In genomic region chr12:31736472-31736871, GRCh38 we compare ENCODE assay signal across 9 cellular contexts. TPM values are rescaled to one million over a fixed set of nuclear protein-coding genes. Genes with fewer than 3 reads are reported as not detected.
A peak's percentile ranks its signal among the peaks of the same experiment; 100 is the strongest.
DNase-seq lines count a peak whose midpoint lies in the region; ATAC-seq, FAIRE-seq and TF ChIP-seq lines count a peak whose summit lies in the region.
"Had no signal": no experiment of that assay in that cellular context is flagged by ENCODE, and none has a peak within 500 bp of the region (broad histone marks: within the 10 kb centered on the region; RNA-seq: fewer than 3 reads in every experiment).

No MANE protein-coding gene starts in this region.

- H3K36me3 ChIP-seq in heart left ventricle, result no peaks in the 10 kb centered on the region

- FAIRE-seq in RCC 7860 (lab: Jason Lieb, UNC), result peak; percentile 54
- FAIRE-seq: colon had no signal

- H3K27me3 ChIP-seq in heart left ventricle, result no peaks in the 10 kb centered on the region

- H3K4me3 ChIP-seq in heart left ventricle, result no peak overlapping the region

- peaks cover 27% of the 10 kb centered on the region for H3K4me1 Mint-ChIP-seq in activated naive CD8-positive, alpha-beta T cell treated with anti-CD3 and anti-CD28 coated beads, Interleukin-2, amount 10 ng/mL, durations not matched to agents 7 days and 5 days

- peak overlapping the region in 1 of 12 donors; percentile 4 for H3K27ac ChIP-seq in heart left ventricle

- intact Hi-C loops in heart left ventricle (cut with DNase I), result loop anchor here in 2 of 10 donors (10.0 kb wide), 2 partner anchors 138 to 228 kb away; no protein-coding TSS in a partner anchor

- H3K27ac Mint-ChIP-seq in activated naive CD8-positive, alpha-beta T cell treated with anti-CD3 and anti-CD28 coated beads, Interleukin-2, amount 10 ng/mL, durations not matched to agents 7 days and 5 days, result no peak overlapping the region

- TF ChIP-seq POLR2A in heart left ventricle (IDR thresholded peaks at IDR 0.05), result no peak

- H3K4me1 ChIP-seq in heart left ventricle, result peaks cover 0 to 61% (median 17%) of the 10 kb centered on the region in 12 donors

- POLR2A ChIA-PET in activated naive CD8-positive, alpha-beta T cell treated with anti-CD3 and anti-CD28 coated beads, Interleukin-2, amount 10 ng/mL, durations not matched to agents 7 days and 5 days (lab: Charles Lee), result interaction anchor here (1.5 kb wide), 1 partner anchor 8 kb away, joined by 4 read pairs; the partner anchor contains the start of gene AMN1

- H3K9me3 ChIP-seq in heart left ventricle, result peaks cover 0 to 16% (median 0%) of the 10 kb centered on the region in 12 donors

- H3K36me3 Mint-ChIP-seq in activated naive CD8-positive, alpha-beta T cell treated with anti-CD3 and anti-CD28 coated beads, Interleukin-2, amount 10 ng/mL, durations not matched to agents 7 days and 5 days, result peaks cover 5% of the 10 kb centered on the region

- H3K9me3 Mint-ChIP-seq in activated naive CD8-positive, alpha-beta T cell treated with anti-CD3 and anti-CD28 coated beads, Interleukin-2, amount 10 ng/mL, durations not matched to agents 7 days and 5 days, result no peaks in the 10 kb centered on the region

- DNase-seq in RCC 7860 (ENCODE audit: low spot score) (peak; percentile 90), NCI-H2227 treated with DMSO at 0.1 percent for 48 hours (lab: John Stamatoyannopoulos, UW) (no peak), C1 segment of cervical spinal cord (lab: John Stamatoyannopoulos, UW) (no peak), heart left ventricle (no peak)
- no peak for DNase-seq in activated naive CD8-positive, alpha-beta T cell treated with anti-CD3 and anti-CD28 coated beads, Interleukin-2, amount 10 ng/mL, durations not matched to agents 7 days and 5 days
- peak; percentile 36 for DNase-seq in stimulated activated CD4-positive, alpha-beta T cell treated with anti-CD3 and anti-CD28 coated beads, Interleukin-12 subunit alpha, Interleukin-12 subunit beta, amount 100 ng/mL, for 4 hours

- no peak overlapping the region for H3K4me3 Mint-ChIP-seq in activated naive CD8-positive, alpha-beta T cell treated with anti-CD3 and anti-CD28 coated beads, Interleukin-2, amount 10 ng/mL, durations not matched to agents 7 days and 5 days

- no peaks in the 10 kb centered on the region for H3K27me3 Mint-ChIP-seq in activated naive CD8-positive, alpha-beta T cell treated with anti-CD3 and anti-CD28 coated beads, Interleukin-2, amount 10 ng/mL, durations not matched to agents 7 days and 5 days

- ATAC-seq in GM18520 (IDR thresholded peaks at IDR 0.05; ENCODE audit: unreplicated experiment) (peak; percentile 40), heart left ventricle (no peak), HG03457 (IDR thresholded peaks at IDR 0.05; ENCODE audit: unreplicated experiment) (no peak)
- peak; percentile 72 for ATAC-seq in activated naive CD8-positive, alpha-beta T cell treated with anti-CD3 and anti-CD28 coated beads, Interleukin-2, amount 10 ng/mL, durations not matched to agents 7 days and 5 days (ENCODE audit: low read depth)

- no peak for TF ChIP-seq CTCF in heart left ventricle (IDR thresholded peaks at IDR 0.05)

RNA-seq across cellular contexts. Expression of gene AMN1, which starts 7.7 kb away (rescaled TPM):
- total RNA-seq in activated naive CD8-positive, alpha-beta T cell treated with anti-CD3 and anti-CD28 coated beads, Interleukin-2, amount 10 ng/mL, durations not matched to agents 7 days and 5 days, result 1 to 10 TPM; 5.9 to 7.3 TPM
- 10 to 100 TPM in 8 of 9 donors, 1 to 10 TPM in 1; 8.5 to 22.5 (median 16.4) TPM for total RNA-seq in heart left ventricle
- polyA plus RNA-seq in heart left ventricle, result 10 to 100 TPM; 11.0 to 12.8 TPM

Comparison
In these comparisons a context has a peak if more than half of its experiments do, and no peak if none do; other contexts are left out.
1. ATAC-seq: peak in GM18520 (single experiment) and activated naive CD8-positive, alpha-beta T cell treated with anti-CD3 and anti-CD28 coated beads, Interleukin-2, amount 10 ng/mL, durations not matched to agents 7 days and 5 days (single experiment); none in heart left ventricle (0 of 4) and HG03457 (single experiment).
2. DNase-seq: peak in RCC 7860 (single experiment) and stimulated activated CD4-positive, alpha-beta T cell treated with anti-CD3 and anti-CD28 coated beads, Interleukin-12 subunit alpha, Interleukin-12 subunit beta, amount 100 ng/mL, for 4 hours (single experiment); none in activated naive CD8-positive, alpha-beta T cell treated with anti-CD3 and anti-CD28 coated beads, Interleukin-2, amount 10 ng/mL, durations not matched to agents 7 days and 5 days (single experiment), NCI-H2227 treated with DMSO at 0.1 percent for 48 hours (single experiment), C1 segment of cervical spinal cord (0 of 14) and heart left ventricle (0 of 5).